ENCODE assay signal across 1 cellular context in genomic region chr11:119608781-119609180, GRCh38.
TF ChIP-seq lines count a peak whose summit lies in the region.

No MANE protein-coding gene starts in this region.

TF ChIP-seq in HCT116, 20 proteins besides CTCF, POLR2A, EP300 and RAD21:
- TF ChIP-seq, protein P1, sequence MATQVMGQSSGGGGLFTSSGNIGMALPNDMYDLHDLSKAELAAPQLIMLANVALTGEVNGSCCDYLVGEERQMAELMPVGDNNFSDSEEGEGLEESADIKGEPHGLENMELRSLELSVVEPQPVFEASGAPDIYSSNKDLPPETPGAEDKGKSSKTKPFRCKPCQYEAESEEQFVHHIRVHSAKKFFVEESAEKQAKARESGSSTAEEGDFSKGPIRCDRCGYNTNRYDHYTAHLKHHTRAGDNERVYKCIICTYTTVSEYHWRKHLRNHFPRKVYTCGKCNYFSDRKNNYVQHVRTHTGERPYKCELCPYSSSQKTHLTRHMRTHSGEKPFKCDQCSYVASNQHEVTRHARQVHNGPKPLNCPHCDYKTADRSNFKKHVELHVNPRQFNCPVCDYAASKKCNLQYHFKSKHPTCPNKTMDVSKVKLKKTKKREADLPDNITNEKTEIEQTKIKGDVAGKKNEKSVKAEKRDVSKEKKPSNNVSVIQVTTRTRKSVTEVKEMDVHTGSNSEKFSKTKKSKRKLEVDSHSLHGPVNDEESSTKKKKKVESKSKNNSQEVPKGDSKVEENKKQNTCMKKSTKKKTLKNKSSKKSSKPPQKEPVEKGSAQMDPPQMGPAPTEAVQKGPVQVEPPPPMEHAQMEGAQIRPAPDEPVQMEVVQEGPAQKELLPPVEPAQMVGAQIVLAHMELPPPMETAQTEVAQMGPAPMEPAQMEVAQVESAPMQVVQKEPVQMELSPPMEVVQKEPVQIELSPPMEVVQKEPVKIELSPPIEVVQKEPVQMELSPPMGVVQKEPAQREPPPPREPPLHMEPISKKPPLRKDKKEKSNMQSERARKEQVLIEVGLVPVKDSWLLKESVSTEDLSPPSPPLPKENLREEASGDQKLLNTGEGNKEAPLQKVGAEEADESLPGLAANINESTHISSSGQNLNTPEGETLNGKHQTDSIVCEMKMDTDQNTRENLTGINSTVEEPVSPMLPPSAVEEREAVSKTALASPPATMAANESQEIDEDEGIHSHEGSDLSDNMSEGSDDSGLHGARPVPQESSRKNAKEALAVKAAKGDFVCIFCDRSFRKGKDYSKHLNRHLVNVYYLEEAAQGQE (IDR thresholded peaks at IDR 0.05; ENCODE audit: low read depth) = no peak
- TF ChIP-seq, protein P2, sequence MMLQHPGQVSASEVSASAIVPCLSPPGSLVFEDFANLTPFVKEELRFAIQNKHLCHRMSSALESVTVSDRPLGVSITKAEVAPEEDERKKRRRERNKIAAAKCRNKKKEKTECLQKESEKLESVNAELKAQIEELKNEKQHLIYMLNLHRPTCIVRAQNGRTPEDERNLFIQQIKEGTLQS (IDR thresholded peaks at IDR 0.05) = no peak
- no peak for TF ChIP-seq ZFX (IDR thresholded peaks at IDR 0.05)
TF ChIP-seq in HCT116: peak in this region for 0.
